Comparison of ENCODE assay signal across 8 cellular contexts in genomic region chr12:6853626-6854025, GRCh38. TPM values are rescaled to one million over a fixed set of nuclear protein-coding genes. Genes with fewer than 3 reads are reported as not detected.
DNase-seq lines count a peak whose midpoint lies in the region; ATAC-seq and TF ChIP-seq lines count a peak whose summit lies in the region.

No MANE protein-coding gene starts in this region.

- peaks cover 10 to 27% (median 17%) of the 10 kb centered on the region in 4 donors for H3K4me1 ChIP-seq in transverse colon

- WGBS in transverse colon (ENCODE audit: low coverage in 1 of 2), 2 donors, result 76% methylated on average over 1 of the region's 1 CpG; no CpG with 5 or more reads in 1 of the 2 donors

- no peaks in the 10 kb centered on the region for H3K9me3 ChIP-seq in transverse colon

- no peak for ATAC-seq in activated naive CD8-positive, alpha-beta T cell treated with anti-CD3 and anti-CD28 coated beads, Interleukin-2, amount 10 ng/mL, durations not matched to agents 7 days and 5 days (ENCODE audit: low read depth)
- ATAC-seq in memory B cell (ENCODE audit: low read depth), result no peak
- ATAC-seq in HG03432 (IDR thresholded peaks at IDR 0.05; ENCODE audit: unreplicated experiment), result no peak

- in situ Hi-C loops in transverse colon (cut with MboI; ENCODE audit: low pct_ligation_motif_present in 1 of 4, low pct_unique_long_range_greater_than_20kb in 1 of 4, low sequenced_read_pairs in 3 of 4), result no loop called here

- POLR2A ChIA-PET in activated naive CD8-positive, alpha-beta T cell treated with anti-CD3 and anti-CD28 coated beads, Interleukin-2, amount 10 ng/mL, durations not matched to agents 7 days and 5 days (lab: Charles Lee), result interaction anchor here (0.5 to 7.2 kb wide), 8 partner anchors 13 to 175 kb away, joined by 3 to 106 read pairs (median 22); partner anchors contain the start of genes GNB3, MLF2, SPSB2 and TPI1

- H3K27ac Mint-ChIP-seq in activated naive CD4-positive, alpha-beta T cell treated with anti-CD3 and anti-CD28 coated beads, Interleukin-2, amount 50 U/mL, for 24 hours, result peak overlapping the region; percentile 95
- H3K27ac Mint-ChIP-seq in activated naive CD8-positive, alpha-beta T cell treated with anti-CD3 and anti-CD28 coated beads, Interleukin-2, amount 10 ng/mL, durations not matched to agents 7 days and 5 days, result peak overlapping the region; percentile 99
- peak overlapping the region; percentile 37 for H3K27ac Mint-ChIP-seq in memory B cell

- H3K36me3 Mint-ChIP-seq in activated naive CD4-positive, alpha-beta T cell treated with anti-CD3 and anti-CD28 coated beads, Interleukin-2, amount 50 U/mL, for 24 hours, result peaks cover 9% of the 10 kb centered on the region
- peaks cover 27% of the 10 kb centered on the region for H3K36me3 Mint-ChIP-seq in activated naive CD8-positive, alpha-beta T cell treated with anti-CD3 and anti-CD28 coated beads, Interleukin-2, amount 10 ng/mL, durations not matched to agents 7 days and 5 days
- peaks cover 16% of the 10 kb centered on the region for H3K36me3 Mint-ChIP-seq in memory B cell

- H3K27me3 ChIP-seq in transverse colon, result no peaks in the 10 kb centered on the region

- H3K27me3 Mint-ChIP-seq in activated naive CD4-positive, alpha-beta T cell treated with anti-CD3 and anti-CD28 coated beads, Interleukin-2, amount 50 U/mL, for 24 hours, result no peaks in the 10 kb centered on the region
- no peaks in the 10 kb centered on the region for H3K27me3 Mint-ChIP-seq in activated naive CD8-positive, alpha-beta T cell treated with anti-CD3 and anti-CD28 coated beads, Interleukin-2, amount 10 ng/mL, durations not matched to agents 7 days and 5 days
- no peaks in the 10 kb centered on the region for H3K27me3 Mint-ChIP-seq in memory B cell

- no peak for DNase-seq in activated naive CD4-positive, alpha-beta T cell treated with anti-CD3 and anti-CD28 coated beads, Interleukin-2, amount 50 U/mL, for 16 hours
- no peak for DNase-seq in activated naive CD8-positive, alpha-beta T cell treated with anti-CD3 and anti-CD28 coated beads, Interleukin-2, amount 10 ng/mL, durations not matched to agents 7 days and 5 days
- DNase-seq in memory B cell (ENCODE audit: low spot score in 2 of 2) (no peak), transverse colon (no peak), NCI-H345 (lab: John Stamatoyannopoulos, UW) (no peak), UCSD-AML1 (lab: John Stamatoyannopoulos, UW; ENCODE audit: unreplicated experiment) (no peak)

- no peaks in the 10 kb centered on the region for H3K9me3 Mint-ChIP-seq in activated naive CD4-positive, alpha-beta T cell treated with anti-CD3 and anti-CD28 coated beads, Interleukin-2, amount 50 U/mL, for 24 hours
- no peaks in the 10 kb centered on the region for H3K9me3 Mint-ChIP-seq in activated naive CD8-positive, alpha-beta T cell treated with anti-CD3 and anti-CD28 coated beads, Interleukin-2, amount 10 ng/mL, durations not matched to agents 7 days and 5 days
- no peaks in the 10 kb centered on the region for H3K9me3 Mint-ChIP-seq in memory B cell

- peaks cover 0 to 20% (median 9%) of the 10 kb centered on the region in 4 donors for H3K36me3 ChIP-seq in transverse colon

- no peak for TF ChIP-seq POLR2A in transverse colon (IDR thresholded peaks at IDR 0.05)

- H3K4me3 ChIP-seq in transverse colon, result peak overlapping the region in 1 of 4 donors; percentile 82

- peak overlapping the region; percentile 88 for H3K4me3 Mint-ChIP-seq in activated naive CD4-positive, alpha-beta T cell treated with anti-CD3 and anti-CD28 coated beads, Interleukin-2, amount 50 U/mL, for 24 hours
- peak overlapping the region; percentile 96 for H3K4me3 Mint-ChIP-seq in activated naive CD8-positive, alpha-beta T cell treated with anti-CD3 and anti-CD28 coated beads, Interleukin-2, amount 10 ng/mL, durations not matched to agents 7 days and 5 days
- peak overlapping the region; percentile 50 for H3K4me3 Mint-ChIP-seq in memory B cell

- intact Hi-C loops in transverse colon (cut with DNase I; ENCODE audit: low total_unique reads), result no loop called here

- peak overlapping the region; percentile 75 to 98 (median 97) for H3K27ac ChIP-seq in transverse colon

- no peak for TF ChIP-seq EP300 in transverse colon (IDR thresholded peaks at IDR 0.05; ENCODE audit: low read depth)

- TF ChIP-seq CTCF in transverse colon (IDR thresholded peaks at IDR 0.05), result no peak

- peaks cover 26% of the 10 kb centered on the region for H3K4me1 Mint-ChIP-seq in activated naive CD4-positive, alpha-beta T cell treated with anti-CD3 and anti-CD28 coated beads, Interleukin-2, amount 50 U/mL, for 24 hours
- peaks cover 32% of the 10 kb centered on the region for H3K4me1 Mint-ChIP-seq in activated naive CD8-positive, alpha-beta T cell treated with anti-CD3 and anti-CD28 coated beads, Interleukin-2, amount 10 ng/mL, durations not matched to agents 7 days and 5 days
- H3K4me1 Mint-ChIP-seq in memory B cell, result peaks cover 20% of the 10 kb centered on the region

RNA-seq across cellular contexts. Expression of gene USP5, which starts 1.7 kb away (rescaled TPM):
- 10 to 100 TPM; 84.8 to 95.4 TPM for total RNA-seq in activated naive CD8-positive, alpha-beta T cell treated with anti-CD3 and anti-CD28 coated beads, Interleukin-2, amount 10 ng/mL, durations not matched to agents 7 days and 5 days
- 100 to 1,000 TPM in 1 of 4 donors, 10 to 100 TPM in 3; 30.5 to 171 (median 35.4) TPM for total RNA-seq in transverse colon

RNA-seq across cellular contexts. Expression of gene CDCA3, which starts 2.5 kb away (rescaled TPM):
- 10 to 100 TPM; 76.7 to 85.2 TPM for total RNA-seq in activated naive CD8-positive, alpha-beta T cell treated with anti-CD3 and anti-CD28 coated beads, Interleukin-2, amount 10 ng/mL, durations not matched to agents 7 days and 5 days
- 1 to 10 TPM in 3 of 4 donors, not detected in 1; 3.0 to 8.8 (median 3.3) TPM for total RNA-seq in transverse colon

RNA-seq across cellular contexts. Expression of gene GNB3, which starts 12.9 kb away (rescaled TPM):
- total RNA-seq in activated naive CD8-positive, alpha-beta T cell treated with anti-CD3 and anti-CD28 coated beads, Interleukin-2, amount 10 ng/mL, durations not matched to agents 7 days and 5 days, result 1 to 10 TPM; 2.6 to 3.1 TPM
- under 1 TPM in 2 of 4 donors, not detected in 2; 0.14 to 0.32 TPM for total RNA-seq in transverse colon

RNA-seq across cellular contexts. Expression of gene TPI1, which starts 13.7 kb away (rescaled TPM):
- total RNA-seq in activated naive CD8-positive, alpha-beta T cell treated with anti-CD3 and anti-CD28 coated beads, Interleukin-2, amount 10 ng/mL, durations not matched to agents 7 days and 5 days, result 1,000 to 10,000 TPM; 1,129 to 1,200 TPM
- total RNA-seq in transverse colon, result 100 to 1,000 TPM; 360 to 671 (median 400) TPM

RNA-seq across cellular contexts. Expression of gene SPSB2, which starts 19.5 kb away (rescaled TPM):
- 10 to 100 TPM; 16.4 to 17.0 TPM for total RNA-seq in activated naive CD8-positive, alpha-beta T cell treated with anti-CD3 and anti-CD28 coated beads, Interleukin-2, amount 10 ng/mL, durations not matched to agents 7 days and 5 days
- 10 to 100 TPM in 2 of 4 donors, 1 to 10 TPM in 2; 4.5 to 21.0 (median 8.2) TPM for total RNA-seq in transverse colon

Comparison
In these comparisons a context has a peak if more than half of its experiments do, and no peak if none do; other contexts are left out.
1. H3K27ac Mint-ChIP-seq: peak in every context shown above with its lines; median percentile 99 in activated naive CD8-positive, alpha-beta T cell treated with anti-CD3 and anti-CD28 coated beads, Interleukin-2, amount 10 ng/mL, durations not matched to agents 7 days and 5 days; 95 in activated naive CD4-positive, alpha-beta T cell treated with anti-CD3 and anti-CD28 coated beads, Interleukin-2, amount 50 U/mL, for 24 hours; 37 in memory B cell.
2. RNA of gene CDCA3, which starts 2.5 kb away (total RNA-seq): 76.7 to 85.2 TPM in activated naive CD8-positive, alpha-beta T cell treated with anti-CD3 and anti-CD28 coated beads, Interleukin-2, amount 10 ng/mL, durations not matched to agents 7 days and 5 days; 3.0 to 8.8 TPM in transverse colon; every median in the first group is over 4 times any median in the second.
3. Peak in every context shown above with its lines, with median percentiles within 50 percentile points of each other: H3K4me3 Mint-ChIP-seq.